Comparison of ENCODE assay signal across 9 cellular contexts in the genomic region with DNA sequence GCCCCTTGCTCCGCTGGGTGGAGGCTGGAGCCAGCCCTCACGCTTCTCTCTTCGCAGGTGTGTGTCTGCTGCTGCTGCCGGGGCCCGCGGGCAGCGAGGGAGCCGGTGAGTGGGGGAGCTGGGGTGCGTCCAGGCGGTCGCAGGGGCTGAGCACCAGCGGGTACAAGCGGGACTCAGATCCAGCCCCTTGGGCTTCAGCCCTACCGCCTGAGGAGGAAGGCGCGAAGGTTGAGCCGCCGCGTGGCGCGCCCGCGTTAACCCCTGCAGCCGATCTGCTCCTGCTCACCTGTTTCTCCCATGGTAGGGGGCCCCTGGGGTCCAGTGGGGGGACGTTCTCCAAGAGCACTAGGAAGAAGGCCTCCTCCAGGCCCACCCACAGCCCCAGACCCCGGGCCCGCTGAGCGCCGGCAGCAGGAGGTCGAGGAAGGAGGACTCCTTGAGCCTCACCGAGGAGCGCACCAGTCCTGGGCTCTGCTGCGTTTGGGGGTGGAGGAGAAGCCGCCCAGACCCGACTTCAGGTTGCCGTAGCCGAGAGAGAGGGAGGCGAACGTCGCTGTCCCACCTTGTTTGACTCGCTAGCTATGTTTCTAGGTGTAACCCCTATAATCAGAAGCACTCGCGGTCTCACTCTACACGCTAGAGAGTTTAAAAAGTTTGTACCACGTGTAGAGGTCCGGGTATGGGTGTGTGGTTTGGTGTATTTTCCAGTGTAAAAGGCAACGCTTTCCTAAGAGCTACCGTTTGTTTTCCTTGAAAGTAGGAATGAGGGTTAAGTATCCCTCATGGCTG. TPM values are rescaled to one million over a fixed set of nuclear protein-coding genes. Genes with fewer than 3 reads are reported as not detected.
DNase-seq lines count a peak whose midpoint lies in the region; ATAC-seq and TF ChIP-seq lines count a peak whose summit lies in the region.
"Had no signal": no experiment of that assay in that cellular context is flagged by ENCODE, and none has a peak within 500 bp of the region (broad histone marks: within the 10 kb centered on the region; RNA-seq: fewer than 3 reads in every experiment).

No MANE protein-coding gene starts in this region.

- no peak for TF ChIP-seq POLR2A in uterus (IDR thresholded peaks at IDR 0.05)

- intact Hi-C loops in colonic mucosa (cut with DNase I) (no loop called here), uterus (cut with DNase I; ENCODE audit: low total_unique reads) (no loop called here)

- peaks cover 21% of the 10 kb centered on the region for H3K27me3 ChIP-seq in colonic mucosa
- peaks cover 12 to 17% of the 10 kb centered on the region in 2 donors for H3K27me3 ChIP-seq in uterus

- H3K4me1 ChIP-seq in colonic mucosa (peaks cover 5% of the 10 kb centered on the region), mesodermal cell (ENCODE audit: control insufficient read depth, insufficient read depth, low read length, poor library complexity, severe bottlenecking) (no peaks in the 10 kb centered on the region), uterus (peaks cover 0 to 11% of the 10 kb centered on the region in 2 donors)

- H3K36me3 ChIP-seq in colonic mucosa: no peaks in the 10 kb centered on the region
- no peaks in the 10 kb centered on the region for H3K36me3 ChIP-seq in mesodermal cell (ENCODE audit: control insufficient read depth, insufficient read depth, low read length)
- no peaks in the 10 kb centered on the region for H3K36me3 ChIP-seq in uterus

- H3K27ac ChIP-seq in colonic mucosa: no peak overlapping the region
- no peak overlapping the region for H3K27ac ChIP-seq in mesodermal cell (ENCODE audit: low read depth, low read length, severe bottlenecking)
- H3K27ac ChIP-seq in uterus: no peak overlapping the region

- TF ChIP-seq CTCF in colonic mucosa (IDR thresholded peaks at IDR 0.05): no peak
- no peak for TF ChIP-seq CTCF in uterus (IDR thresholded peaks at IDR 0.05)

- peak; percentile 28 for ATAC-seq in HG02798 (IDR thresholded peaks at IDR 0.05; ENCODE audit: poor library complexity, unreplicated experiment)

- no peaks in the 10 kb centered on the region for H3K9me3 ChIP-seq in colonic mucosa
- no peaks in the 10 kb centered on the region for H3K9me3 ChIP-seq in mesodermal cell (ENCODE audit: control insufficient read depth, low read length)
- H3K9me3 ChIP-seq in uterus: no peaks in the 10 kb centered on the region

- DNase-seq in NCI-H82 (lab: John Stamatoyannopoulos, UW) (peak; percentile 55), NCI-H82 treated with DMSO at 0.1 percent for 48 hours (lab: John Stamatoyannopoulos, UW; ENCODE audit: unreplicated experiment) (no peak), NCI-H526 treated with DMSO at 0.1 percent for 48 hours (lab: John Stamatoyannopoulos, UW) (peak; percentile 28), colonic mucosa (no peak), uterus (no peak), SIG-M5 (lab: John Stamatoyannopoulos, UW) (no peak)
- DNase-seq: DND-41 had no signal

- WGBS in mesodermal cell (ENCODE audit: insufficient coverage in 2 of 2), 2 experiments: 3 to 11% methylated on average over 33 of the region's 48 CpGs

- peak overlapping the region; percentile 20 to 26 for H3K9ac ChIP-seq in colonic mucosa (ENCODE audit: low read depth in 2 of 2, low read length in 2 of 2)

- H3K4me3 ChIP-seq in colonic mucosa: peak overlapping the region; percentile 61
- peak overlapping the region; percentile 53 for H3K4me3 ChIP-seq in mesodermal cell (ENCODE audit: extremely low read depth, insufficient read depth, low read length, poor library complexity, severe bottlenecking)
- peak overlapping the region; percentile 6 to 30 for H3K4me3 ChIP-seq in uterus

RNA-seq across cellular contexts. Expression of a gene that starts 0.8 kb away (rescaled TPM):
- 1 to 10 TPM in 1 of 2 donors, under 1 TPM in 1; 0.91 to 2.4 TPM for total RNA-seq in colonic mucosa
- polyA plus RNA-seq in mesodermal cell (2013, experiment 1 of 2): 4.0 TPM
- 5.4 TPM for polyA plus RNA-seq in mesodermal cell (2013, experiment 2 of 2)
- total RNA-seq in uterus: 1 to 10 TPM in 2 of 4 donors, under 1 TPM in 1, not detected in 1; 0.30 to 6.5 (median 1.8) TPM

Comparison
In these comparisons a context has a peak if more than half of its experiments do, and no peak if none do; other contexts are left out.
1. DNase-seq: peak in NCI-H82 (single experiment) and NCI-H526 treated with DMSO at 0.1 percent for 48 hours (single experiment); none in NCI-H82 treated with DMSO at 0.1 percent for 48 hours (single experiment), colonic mucosa (single experiment), uterus (0 of 2) and SIG-M5 (single experiment).
2. Peak in every context shown above with its lines, with median percentiles within 50 percentile points of each other: H3K4me3 ChIP-seq.